ENCODE assay signal across 20 cellular contexts in the genomic region with DNA sequence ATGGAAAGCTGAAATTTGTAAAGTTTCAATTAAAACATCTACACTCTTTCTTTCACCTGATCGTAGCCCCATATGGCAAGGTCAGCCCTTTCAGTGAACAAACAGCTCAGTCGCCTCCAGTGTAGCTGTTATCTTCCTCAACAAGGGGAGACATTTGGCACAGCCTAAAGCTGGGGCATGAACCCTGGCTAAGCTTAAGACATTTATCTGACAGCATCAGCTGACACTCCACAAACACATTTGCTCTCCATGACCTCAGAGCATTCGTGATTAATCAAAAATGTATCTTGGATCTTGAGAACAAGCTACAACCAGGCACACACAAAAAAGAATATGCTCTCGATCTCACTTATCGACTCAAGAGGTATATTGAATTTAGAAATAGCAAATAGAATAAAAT.
A peak's percentile ranks its signal among the peaks of the same experiment; 100 is the strongest.
DNase-seq lines count a peak whose midpoint lies in the region; ATAC-seq and TF ChIP-seq lines count a peak whose summit lies in the region.
"Had no signal": no experiment of that assay in that cellular context is flagged by ENCODE, and none has a peak within 500 bp of the region (broad histone marks: within the 10 kb centered on the region; RNA-seq: fewer than 3 reads in every experiment).

No MANE protein-coding gene starts in this region.

- TF ChIP-seq CTCF in fibroblast of mammary gland (conservative IDR thresholded peaks at IDR 0.05; ENCODE audit: control insufficient read depth, insufficient read depth, low read depth, low read length) (no peak), nephron progenitor cell (IDR thresholded peaks at IDR 0.05) (no peak)

- peak overlapping the region; percentile 84 for H3K27ac Mint-ChIP-seq in nephron progenitor cell
- H3K27ac Mint-ChIP-seq: activated CD4-positive, alpha-beta T cell treated with anti-CD3 and anti-CD28 coated beads for 36 hours; activated CD8-positive, alpha-beta memory T cell treated with anti-CD3 and anti-CD28 coated beads, Interleukin-2, amount 10 ng/mL, durations not matched to agents 7 days and 5 days; CD8-positive, alpha-beta T cell; stimulated activated memory B cell treated with anti-CD40 and anti-IgM and Interleukin-4, amounts not matched to agents 10 μg/mL and 1 μg/mL and 100 μg/mL, for 72 hours had no signal

- H3K4me1 Mint-ChIP-seq in nephron progenitor cell = peaks cover 61% of the 10 kb centered on the region
- H3K4me1 Mint-ChIP-seq: activated CD4-positive, alpha-beta T cell treated with anti-CD3 and anti-CD28 coated beads for 36 hours; stimulated activated memory B cell treated with anti-CD40 and anti-IgM and Interleukin-4, amounts not matched to agents 10 μg/mL and 1 μg/mL and 100 μg/mL, for 72 hours had no signal

- POLR2A ChIA-PET in HEK293T (lab: Yijun Ruan, JAX) = interaction anchor here (0.9 to 1.3 kb wide), 2 partner anchors 53 to 75 kb away, joined by 4 to 5 read pairs; no protein-coding TSS in a partner anchor

- CTCF ChIA-PET in HEK293T (lab: Yijun Ruan, JAX) = interaction anchor here (1.0 to 1.2 kb wide), 2 partner anchors 66 to 127 kb away, joined by 3 to 4 read pairs; no protein-coding TSS in a partner anchor

- H3K4me3 Mint-ChIP-seq in nephron progenitor cell = peak overlapping the region; percentile 14
- H3K4me3 Mint-ChIP-seq: activated CD4-positive, alpha-beta T cell treated with anti-CD3 and anti-CD28 coated beads for 36 hours; activated CD8-positive, alpha-beta memory T cell treated with anti-CD3 and anti-CD28 coated beads, Interleukin-2, amount 10 ng/mL, durations not matched to agents 7 days and 5 days; CD8-positive, alpha-beta T cell; stimulated activated memory B cell treated with anti-CD40 and anti-IgM and Interleukin-4, amounts not matched to agents 10 μg/mL and 1 μg/mL and 100 μg/mL, for 72 hours had no signal

- peaks cover 6% of the 10 kb centered on the region for H3K36me3 Mint-ChIP-seq in nephron progenitor cell (ENCODE audit: low read depth)
- H3K36me3 Mint-ChIP-seq: activated CD8-positive, alpha-beta memory T cell treated with anti-CD3 and anti-CD28 coated beads, Interleukin-2, amount 10 ng/mL, durations not matched to agents 7 days and 5 days had no signal

- no peaks in the 10 kb centered on the region for H3K9me3 Mint-ChIP-seq in nephron progenitor cell
- H3K9me3 Mint-ChIP-seq: CD8-positive, alpha-beta T cell; stimulated activated memory B cell treated with anti-CD40 and anti-IgM and Interleukin-4, amounts not matched to agents 10 μg/mL and 1 μg/mL and 100 μg/mL, for 72 hours had no signal

- no peak overlapping the region for H3K4me3 ChIP-seq in fibroblast of mammary gland (ENCODE audit: control insufficient read depth, low read depth, low read length)
- H3K4me3 ChIP-seq: gastroesophageal sphincter, right lobe of liver, SJSA1 had no signal

- no peak for ATAC-seq in GM18873 (IDR thresholded peaks at IDR 0.05; ENCODE audit: low FRiP score, unreplicated experiment)
- no peak for ATAC-seq in HG02938 (IDR thresholded peaks at IDR 0.05; ENCODE audit: unreplicated experiment)
- no peak for ATAC-seq in HG03342 (IDR thresholded peaks at IDR 0.05; ENCODE audit: unreplicated experiment)
- ATAC-seq: activated CD4-positive, alpha-beta T cell treated with anti-CD3 and anti-CD28 coated beads for 36 hours; activated CD8-positive, alpha-beta memory T cell treated with anti-CD3 and anti-CD28 coated beads, Interleukin-2, amount 10 ng/mL, durations not matched to agents 7 days and 5 days; CD8-positive, alpha-beta T cell; gastroesophageal sphincter; PC-3; stimulated activated memory B cell treated with anti-CD40 and anti-IgM and Interleukin-4, amounts not matched to agents 10 μg/mL and 1 μg/mL and 100 μg/mL, for 72 hours had no signal

- H3K27me3 Mint-ChIP-seq in nephron progenitor cell (ENCODE audit: low read depth, poor library complexity) = peaks cover 3% of the 10 kb centered on the region
- H3K27me3 Mint-ChIP-seq: activated CD4-positive, alpha-beta T cell treated with anti-CD3 and anti-CD28 coated beads for 36 hours; activated CD8-positive, alpha-beta memory T cell treated with anti-CD3 and anti-CD28 coated beads, Interleukin-2, amount 10 ng/mL, durations not matched to agents 7 days and 5 days; stimulated activated memory B cell treated with anti-CD40 and anti-IgM and Interleukin-4, amounts not matched to agents 10 μg/mL and 1 μg/mL and 100 μg/mL, for 72 hours had no signal

- DNase-seq in HEK293T (ENCODE audit: extremely low spot score) (peak; percentile 12), OCI-M1 (lab: John Stamatoyannopoulos, UW) (peak; percentile 91), fibroblast of mammary gland (ENCODE audit: low read depth) (peak; percentile 27), nephron progenitor cell (peak; percentile 6)
- DNase-seq: activated CD4-positive, alpha-beta T cell treated with anti-CD3 and anti-CD28 coated beads for 36 hours; activated CD8-positive, alpha-beta memory T cell treated with anti-CD3 and anti-CD28 coated beads, Interleukin-2, amount 10 ng/mL, durations not matched to agents 7 days and 5 days; CD8-positive, alpha-beta T cell; dermis blood vessel endothelial cell; H7; midbrain; NCI-H187; PC-3; right lobe of liver; T1000 had no signal

TF ChIP-seq in HEK293T, 16 proteins besides CTCF, POLR2A, EP300 and RAD21:
- TF ChIP-seq PKNOX1 (IDR thresholded peaks at IDR 0.05) = peak; percentile 69
- TF ChIP-seq CTBP1 (IDR thresholded peaks at IDR 0.05; ENCODE audit: borderline replicate concordance) = no peak

Comparison
In these comparisons a context has a peak if more than half of its experiments do, and no peak if none do; other contexts are left out.
1. DNase-seq: peak in every context shown above with its lines; median percentile 91 in OCI-M1; 27 in fibroblast of mammary gland; 12 in HEK293T; 6 in nephron progenitor cell.